ENCODE assay signal across 8 cellular contexts in the genomic region with DNA sequence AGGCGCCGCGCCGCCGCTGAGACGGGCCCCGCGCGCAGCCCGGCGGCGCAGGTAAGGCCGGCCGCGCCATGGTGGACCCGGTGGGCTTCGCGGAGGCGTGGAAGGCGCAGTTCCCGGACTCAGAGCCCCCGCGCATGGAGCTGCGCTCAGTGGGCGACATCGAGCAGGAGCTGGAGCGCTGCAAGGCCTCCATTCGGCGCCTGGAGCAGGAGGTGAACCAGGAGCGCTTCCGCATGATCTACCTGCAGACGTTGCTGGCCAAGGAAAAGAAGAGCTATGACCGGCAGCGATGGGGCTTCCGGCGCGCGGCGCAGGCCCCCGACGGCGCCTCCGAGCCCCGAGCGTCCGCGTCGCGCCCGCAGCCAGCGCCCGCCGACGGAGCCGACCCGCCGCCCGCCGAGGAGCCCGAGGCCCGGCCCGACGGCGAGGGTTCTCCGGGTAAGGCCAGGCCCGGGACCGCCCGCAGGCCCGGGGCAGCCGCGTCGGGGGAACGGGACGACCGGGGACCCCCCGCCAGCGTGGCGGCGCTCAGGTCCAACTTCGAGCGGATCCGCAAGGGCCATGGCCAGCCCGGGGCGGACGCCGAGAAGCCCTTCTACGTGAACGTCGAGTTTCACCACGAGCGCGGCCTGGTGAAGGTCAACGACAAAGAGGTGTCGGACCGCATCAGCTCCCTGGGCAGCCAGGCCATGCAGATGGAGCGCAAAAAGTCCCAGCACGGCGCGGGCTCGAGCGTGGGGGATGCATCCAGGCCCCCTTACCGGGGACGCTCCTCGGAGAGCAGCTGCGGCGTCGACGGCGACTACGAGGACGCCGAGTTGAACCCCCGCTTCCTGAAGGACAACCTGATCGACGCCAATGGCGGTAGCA. TPM values are rescaled to one million over a fixed set of nuclear protein-coding genes. Genes with fewer than 3 reads are reported as not detected.
DNase-seq lines count a peak whose midpoint lies in the region; ATAC-seq and TF ChIP-seq lines count a peak whose summit lies in the region.
"Had no signal": no experiment of that assay in that cellular context is flagged by ENCODE, and none has a peak within 500 bp of the region (broad histone marks: within the 10 kb centered on the region; RNA-seq: fewer than 3 reads in every experiment).

No MANE protein-coding gene starts in this region.

- peak overlapping the region; percentile 80 for H3K4me2 ChIP-seq in GM23248 (ENCODE audit: unreplicated experiment)

- H3K4me3 Mint-ChIP-seq in T-cell (peak overlapping the region; percentile 89 to 98 (median 90)), nephron (peak overlapping the region; percentile 81 to 88 (median 83))
- peak overlapping the region; percentile 89 to 91 for H3K4me3 Mint-ChIP-seq in effector memory CD8-positive, alpha-beta T cell

- in situ Hi-C loops in GM23248 (cut with MboI): loop anchor here (25.0 kb wide), 1 partner anchor 356 kb away; no protein-coding TSS in a partner anchor

- H3F3A ChIP-seq in GM23248 (ENCODE audit: insufficient read depth): peaks cover 8% of the 10 kb centered on the region; the same call in 1 of the 2 replicates

- peak overlapping the region; percentile 66 for H3K9ac ChIP-seq in GM23248

- no peaks in the 10 kb centered on the region for H4K20me1 ChIP-seq in GM23248 (ENCODE audit: insufficient read depth)

- CTCF ChIA-PET in T-cell (lab: Charles Lee): interaction anchor here in 1 of 2 donors (1.0 to 2.5 kb wide), 4 partner anchors 36 to 62 kb away, joined by 3 to 6 read pairs (median 5); a partner anchor contains a TSS

- H3K36me3 Mint-ChIP-seq in T-cell (peaks cover 6% of the 10 kb centered on the region), nephron (ENCODE audit: low read depth) (peaks cover 27% of the 10 kb centered on the region)
- H3K36me3 Mint-ChIP-seq in effector memory CD8-positive, alpha-beta T cell (ENCODE audit: insufficient read depth): peaks cover 47% of the 10 kb centered on the region

- H3K9me3 ChIP-seq in GM23248 (ENCODE audit: low read depth): no peaks in the 10 kb centered on the region

- peaks cover 22% of the 10 kb centered on the region for H3K4me1 ChIP-seq in GM23248 (ENCODE audit: insufficient read depth)

- peaks cover 65 to 71% (median 68%) of the 10 kb centered on the region in 3 donors for H3K4me1 Mint-ChIP-seq in T-cell
- peaks cover 55 to 67% of the 10 kb centered on the region in 2 donors for H3K4me1 Mint-ChIP-seq in effector memory CD8-positive, alpha-beta T cell (ENCODE audit: low read depth in 2 of 2)
- H3K4me1 Mint-ChIP-seq in nephron: peaks cover 40% of the 10 kb centered on the region

- no peaks in the 10 kb centered on the region for H3K27me3 Mint-ChIP-seq in T-cell
- H3K27me3 Mint-ChIP-seq in effector memory CD8-positive, alpha-beta T cell: no peaks in the 10 kb centered on the region
- peaks cover 31% of the 10 kb centered on the region for H3K27me3 Mint-ChIP-seq in nephron (ENCODE audit: low read depth)

- no peak for TF ChIP-seq CTCF in nephron (IDR thresholded peaks at IDR 0.05; ENCODE audit: unreplicated experiment in 3 of 3)

- H3K4me3 ChIP-seq in GM23248: peak overlapping the region; percentile 72

- no peaks in the 10 kb centered on the region for H3K9me2 ChIP-seq in GM23248 (ENCODE audit: insufficient read depth)

- H3K9me3 Mint-ChIP-seq in T-cell: peaks cover 0 to 7% (median 0%) of the 10 kb centered on the region in 3 donors
- peaks cover 0 to 5% of the 10 kb centered on the region in 2 donors for H3K9me3 Mint-ChIP-seq in effector memory CD8-positive, alpha-beta T cell
- peaks cover 12% of the 10 kb centered on the region for H3K9me3 Mint-ChIP-seq in nephron

- DNase-seq in GM23248: peak; percentile 43
- DNase-seq in T-cell: peak in 11 of 34 experiments; percentile 8 to 47 (median 27)
- peak in 2 of 3 experiments; percentile 20 to 35 for DNase-seq in effector memory CD8-positive, alpha-beta T cell

- ATAC-seq in T-cell (replicated peaks in 1 of 4) (peak; percentile 15 to 42 (median 28)), GM21526 (IDR thresholded peaks at IDR 0.05; ENCODE audit: low FRiP score, unreplicated experiment) (no peak), GM19328 (IDR thresholded peaks at IDR 0.05; ENCODE audit: unreplicated experiment) (no peak), HG03442 (IDR thresholded peaks at IDR 0.05; ENCODE audit: unreplicated experiment) (no peak)
- peak; percentile 6 for ATAC-seq in effector memory CD8-positive, alpha-beta T cell (replicated peaks)

- H3K79me2 ChIP-seq in GM23248 (ENCODE audit: insufficient read depth): peaks cover 49% of the 10 kb centered on the region

- WGBS in GM23248 (ENCODE audit: low coverage in 1 of 2, low lambda C conversion rate in 2 of 2, missing lambda C conversion rate in 2 of 2), 2 experiments: 29 to 37% methylated on average over 69 to 73 of the region's 116 CpGs

- peak overlapping the region; percentile 73; the same call in 1 of the 2 replicates for H2AFZ ChIP-seq in GM23248

- H3K27ac ChIP-seq in GM23248: no peak overlapping the region

- no peaks in the 10 kb centered on the region for H3K36me3 ChIP-seq in GM23248 (ENCODE audit: low read depth)

- POLR2A ChIA-PET in T-cell (lab: Charles Lee): interaction anchor here (0.6 to 1.2 kb wide), 2 partner anchors 60 to 62 kb away, joined by 3 to 5 read pairs; no protein-coding TSS in a partner anchor

- peak overlapping the region; percentile 27 to 74 for H3K27ac Mint-ChIP-seq in T-cell
- peak overlapping the region; percentile 83 to 87 for H3K27ac Mint-ChIP-seq in effector memory CD8-positive, alpha-beta T cell
- H3K27ac Mint-ChIP-seq in nephron: no peak overlapping the region

- H3K27me3 ChIP-seq in GM23248 (replicated peaks; ENCODE audit: insufficient read depth): no peaks in the 10 kb centered on the region

RNA-seq across cellular contexts. Expression of a gene that starts 0.8 kb away (rescaled TPM):
- 30.0 and 30.6 TPM in 2 replicates for total RNA-seq in GM23248 (2014; rRNA removed; shearing (Covaris generic))
- 3.3 and 4.7 TPM in 2 replicates for polyA plus RNA-seq in GM23248 (2016; fragmentation: Nextera tagmentation; extraction: Ambion mirVana)
- 100 to 1,000 TPM in 1 of 5 donors, 10 to 100 TPM in 4; 74.6 to 103 (median 85.5) TPM for total RNA-seq in T-cell

RNA-seq across cellular contexts. Expression of a gene that starts 35.9 kb away (rescaled TPM):
- total RNA-seq in GM23248 (2014; rRNA removed; shearing (Covaris generic)): 3.5 and 5.8 TPM in 2 replicates
- 5.0 and 6.8 TPM in 2 replicates for polyA plus RNA-seq in GM23248 (2016; fragmentation: Nextera tagmentation; extraction: Ambion mirVana)
- total RNA-seq in T-cell: 1 to 10 TPM in 1 of 5 donors, under 1 TPM in 4; 0.18 to 1.8 (median 0.47) TPM

RNA-seq across cellular contexts. Expression of a gene that starts 39.3 kb away (rescaled TPM):
- not detected in 2 replicates for total RNA-seq in GM23248 (2014; rRNA removed; shearing (Covaris generic))
- polyA plus RNA-seq in GM23248 (2016; fragmentation: Nextera tagmentation; extraction: Ambion mirVana): not detected in 2 replicates
- under 1 TPM in 1 of 5 donors, not detected in 4; 0.83 TPM for total RNA-seq in T-cell
- total RNA-seq: activated CD8-positive, alpha-beta memory T cell treated with anti-CD3 and anti-CD28 coated beads for 36 hours had no signal

Comparison
In these comparisons a context has a peak if more than half of its experiments do, and no peak if none do; other contexts are left out.
1. ATAC-seq: peak in T-cell (4 of 4) and effector memory CD8-positive, alpha-beta T cell (single experiment); none in GM21526 (single experiment), GM19328 (single experiment) and HG03442 (single experiment).
2. H3K27ac Mint-ChIP-seq: peak in T-cell (2 of 2) and effector memory CD8-positive, alpha-beta T cell (2 of 2); none in nephron (0 of 3).
3. Peak in every context shown above with its lines, with median percentiles within 50 percentile points of each other: H3K4me3 Mint-ChIP-seq.